1 cellular context compared by ENCODE assay signal in the genomic region with DNA sequence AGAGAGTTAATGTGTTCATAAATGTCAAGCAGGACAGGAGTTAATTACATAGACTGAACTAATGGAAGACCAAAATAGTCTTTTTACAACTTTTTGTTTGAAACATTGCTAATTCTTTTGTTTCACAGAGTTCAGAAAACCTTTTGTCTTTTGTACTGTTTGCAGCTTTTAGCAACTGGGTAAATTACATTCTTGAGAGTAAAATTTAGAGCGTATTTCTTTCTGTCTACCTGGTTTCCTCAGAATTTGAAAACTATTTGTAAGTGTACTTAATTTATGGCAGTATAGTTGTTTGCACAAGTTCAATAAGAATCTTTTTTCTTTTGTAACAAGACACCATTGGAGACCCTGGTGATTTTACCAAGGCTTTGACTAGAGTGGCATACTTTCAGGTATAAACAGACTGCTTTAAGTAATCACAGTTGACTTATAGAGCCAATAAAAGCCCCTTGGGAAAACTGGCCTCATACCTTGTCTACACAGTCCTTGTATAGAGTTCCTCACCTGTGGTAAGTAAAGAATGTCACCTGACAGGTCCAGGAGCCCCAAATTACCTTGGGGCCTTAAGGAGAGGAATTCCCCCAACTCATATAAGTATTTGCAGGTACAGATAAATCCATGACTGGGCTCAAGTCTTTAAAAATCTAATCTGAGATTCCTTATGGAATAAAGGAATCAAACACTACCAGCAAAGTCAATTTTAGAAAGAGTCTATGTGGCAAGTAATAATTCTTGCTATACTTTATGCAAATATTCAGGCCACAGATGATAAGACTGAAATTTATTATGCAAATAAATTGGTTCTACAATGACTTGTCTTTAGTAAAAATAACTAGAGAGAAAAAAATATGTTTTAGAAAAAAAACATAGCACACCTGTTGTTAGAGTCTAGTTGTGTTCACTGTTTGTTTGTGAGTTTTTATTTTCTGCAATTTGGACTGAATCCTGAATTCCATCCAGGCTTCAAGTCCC.
TF ChIP-seq lines count a peak whose summit lies in the region.

No MANE protein-coding gene starts in this region.

TF ChIP-seq in GM12878, 131 proteins besides CTCF, POLR2A, EP300 and RAD21 (continued from another document):
- TF ChIP-seq, protein P1, sequence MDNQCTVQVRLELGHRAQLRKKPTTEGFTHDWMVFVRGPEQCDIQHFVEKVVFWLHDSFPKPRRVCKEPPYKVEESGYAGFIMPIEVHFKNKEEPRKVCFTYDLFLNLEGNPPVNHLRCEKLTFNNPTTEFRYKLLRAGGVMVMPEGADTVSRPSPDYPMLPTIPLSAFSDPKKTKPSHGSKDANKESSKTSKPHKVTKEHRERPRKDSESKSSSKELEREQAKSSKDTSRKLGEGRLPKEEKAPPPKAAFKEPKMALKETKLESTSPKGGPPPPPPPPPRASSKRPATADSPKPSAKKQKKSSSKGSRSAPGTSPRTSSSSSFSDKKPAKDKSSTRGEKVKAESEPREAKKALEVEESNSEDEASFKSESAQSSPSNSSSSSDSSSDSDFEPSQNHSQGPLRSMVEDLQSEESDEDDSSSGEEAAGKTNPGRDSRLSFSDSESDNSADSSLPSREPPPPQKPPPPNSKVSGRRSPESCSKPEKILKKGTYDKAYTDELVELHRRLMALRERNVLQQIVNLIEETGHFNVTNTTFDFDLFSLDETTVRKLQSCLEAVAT (IDR thresholded peaks at IDR 0.05), result no peak
- TF ChIP-seq ZNF207 (IDR thresholded peaks at IDR 0.05; ENCODE audit: borderline replicate concordance) (no peak), ZNF217 (IDR thresholded peaks at IDR 0.05) (no peak), IKZF2 (IDR thresholded peaks at IDR 0.05) (0 out of 4 replicates have a peak, but pooled peaks of 1 of the 2 experiments have one; percentile 19), JUNB (IDR thresholded peaks at IDR 0.05) (peak; percentile 48), TCF7 (IDR thresholded peaks at IDR 0.05; ENCODE audit: borderline replicate concordance) (no peak), HCFC1 (IDR thresholded peaks at IDR 0.05; ENCODE audit: low read length) (no peak), MEF2A (IDR thresholded peaks at IDR 0.05; ENCODE audit: insufficient read depth, low read depth, low read length) (peak; percentile 79), RB1 (IDR thresholded peaks at IDR 0.05; ENCODE audit: borderline replicate concordance) (no peak), IRF4 (IDR thresholded peaks at IDR 0.05; ENCODE audit: low read depth, low read length) (no peak), SRF (IDR thresholded peaks at IDR 0.05; ENCODE audit: low read depth in 2 of 2, low read length in 2 of 2) (no peak), ZNF622 (IDR thresholded peaks at IDR 0.05) (no peak), RUNX3 (IDR thresholded peaks at IDR 0.05; ENCODE audit: low read length) (peak; percentile 44)
